20 cellular contexts compared by ENCODE assay signal in genomic region chr3:58534592-58535494, GRCh38. TPM values are rescaled to one million over a fixed set of nuclear protein-coding genes. Genes with fewer than 3 reads are reported as not detected.
DNase-seq lines count a peak whose midpoint lies in the region; ATAC-seq, FAIRE-seq and TF ChIP-seq lines count a peak whose summit lies in the region.
"Had no signal": no experiment of that assay in that cellular context is flagged by ENCODE, and none has a peak within 500 bp of the region (broad histone marks: within the 10 kb centered on the region; RNA-seq: fewer than 3 reads in every experiment).

No MANE protein-coding gene starts in this region.

- peaks cover 12 to 93% (median 86%) of the 10 kb centered on the region in 4 donors for H3K4me1 ChIP-seq in liver (ENCODE audit: control insufficient read depth in 4 of 4, insufficient read depth in 4 of 4, low read length in 3 of 4)
- H3K4me1 ChIP-seq in transverse colon = peaks cover 24 to 66% (median 42%) of the 10 kb centered on the region in 4 donors

- H3K36me3 ChIP-seq in bronchial epithelial cell (ENCODE audit: control insufficient read depth, insufficient read depth, low read length) = no peaks in the 10 kb centered on the region
- peaks cover 12 to 16% (median 12%) of the 10 kb centered on the region in 4 donors for H3K36me3 ChIP-seq in liver (ENCODE audit: control insufficient read depth in 4 of 4, insufficient read depth in 3 of 4, low read depth in 1 of 4, low read length in 3 of 4)
- H3K36me3 ChIP-seq in transverse colon = no peaks in the 10 kb centered on the region
- H3K36me3 ChIP-seq: BLaER1 treated with 17β-estradiol and CSF1 and Interleukin-3, amounts not matched to agents 10 nM and 100 nM had no signal

- ATAC-seq in HG02759 (IDR thresholded peaks at IDR 0.05; ENCODE audit: unreplicated experiment) = no peak

- TF ChIP-seq EP300 in transverse colon (IDR thresholded peaks at IDR 0.05; ENCODE audit: low read depth) = no peak

- WGBS in liver = 92% methylated on average over 9 of the region's 9 CpGs
- 91% methylated on average over 9 of the region's 9 CpGs; no CpG with 5 or more reads in 1 of the 2 donors for WGBS in transverse colon (ENCODE audit: low coverage in 1 of 2), 2 donors
- 93 to 95% methylated on average over 9 of the region's 9 CpGs for whole genome bisulfite sequencing in lower leg skin, 2 donors

- TF ChIP-seq POLR2A in transverse colon (IDR thresholded peaks at IDR 0.05) (no peak), lower leg skin (IDR thresholded peaks at IDR 0.05) (no peak)

- peak; percentile 2 for DNase-seq in GM20000 (ENCODE audit: low spot score)
- no peak for DNase-seq in bronchial epithelial cell (ENCODE audit: low read depth)
- no peak for DNase-seq in transverse colon
- DNase-seq in lower leg skin (ENCODE audit: low spot score in 2 of 2) = no peak
- DNase-seq in foreskin melanocyte = no peak
- DNase-seq: DND-41, H9, Kasumi-1, MM.1S, NCI-H1092, NCI-H2081 treated with DMSO at 0.1 percent for 48 hours, NCI-H774, Right ventricle myocardium superior had no signal

- TF ChIP-seq CTCF in GM20000 (IDR thresholded peaks at IDR 0.05; ENCODE audit: extremely low read depth, missing control alignments) (no peak), bronchial epithelial cell (IDR thresholded peaks at IDR 0.05; ENCODE audit: insufficient read depth, low read length, severe bottlenecking) (no peak), liver (IDR thresholded peaks at IDR 0.05; ENCODE audit: low read depth, low read length, missing input control) (no peak), transverse colon (IDR thresholded peaks at IDR 0.05) (no peak), lower leg skin (IDR thresholded peaks at IDR 0.05) (no peak)

- H3K4me3 ChIP-seq in bronchial epithelial cell (ENCODE audit: low read depth, low read length) (no peak overlapping the region), liver (ENCODE audit: low read depth in 1 of 3, low read length in 3 of 3) (no peak overlapping the region), transverse colon (no peak overlapping the region), lower leg skin (ENCODE audit: low read depth, poor library complexity, severe bottlenecking) (no peak overlapping the region)
- H3K4me3 ChIP-seq: BLaER1 treated with 17β-estradiol and CSF1 and Interleukin-3, amounts not matched to agents 10 nM and 100 nM had no signal

- H3K27me3 ChIP-seq in bronchial epithelial cell (ENCODE audit: control insufficient read depth, insufficient read depth, low read length) (no peaks in the 10 kb centered on the region), liver (ENCODE audit: control insufficient read depth in 4 of 4, insufficient read depth in 4 of 4, low read length in 3 of 4) (no peaks in the 10 kb centered on the region), transverse colon (no peaks in the 10 kb centered on the region)
- H3K27me3 ChIP-seq: BLaER1 treated with 17β-estradiol and CSF1 and Interleukin-3, amounts not matched to agents 10 nM and 100 nM had no signal

- H3K9ac ChIP-seq in liver (ENCODE audit: low read depth in 1 of 2, low read length in 2 of 2) = no peak overlapping the region
- H3K9ac ChIP-seq: BLaER1 treated with 17β-estradiol and CSF1 and Interleukin-3, amounts not matched to agents 10 nM and 100 nM had no signal

- peak; percentile 77 for FAIRE-seq in bronchial epithelial cell (lab: Jason Lieb, UNC)
- FAIRE-seq: HTR-8/SVneo had no signal

- no peaks in the 10 kb centered on the region for H3K9me3 ChIP-seq in liver (ENCODE audit: control insufficient read depth in 4 of 4, low read length in 3 of 4)
- no peaks in the 10 kb centered on the region for H3K9me3 ChIP-seq in transverse colon
- H3K9me3 ChIP-seq: BLaER1 treated with 17β-estradiol and CSF1 and Interleukin-3, amounts not matched to agents 10 nM and 100 nM had no signal

- no peak for TF ChIP-seq RAD21 in liver (IDR thresholded peaks at IDR 0.05)

- in situ Hi-C loops in transverse colon (cut with MboI; ENCODE audit: low pct_ligation_motif_present in 1 of 4, low pct_unique_long_range_greater_than_20kb in 1 of 4, low sequenced_read_pairs in 3 of 4) = loop anchor here (5.0 to 25.0 kb wide), 5 partner anchors 60 to 223 kb away; partner anchors contain the start of genes HTD2 (in 1 of the 4) and RPP14 (in 1 of the 4)

- H3K27ac ChIP-seq in liver (ENCODE audit: low read depth in 1 of 2, low read length in 2 of 2) (peak overlapping the region in 1 of 2 donors; percentile 33), transverse colon (peak overlapping the region; percentile 84 to 90 (median 86))
- H3K27ac ChIP-seq: BLaER1 treated with 17β-estradiol and CSF1 and Interleukin-3, amounts not matched to agents 10 nM and 100 nM had no signal

- intact Hi-C loops in transverse colon (cut with DNase I; ENCODE audit: low total_unique reads) = loop anchor here (10.0 kb wide), 1 partner anchor 70 kb away; no protein-coding TSS in a partner anchor
- intact Hi-C loops in lower leg skin (cut with DNase I; ENCODE audit: low total_unique reads) = loop anchor here (10.0 kb wide), 1 partner anchor 210 kb away; no protein-coding TSS in a partner anchor

TF ChIP-seq in liver, 16 proteins besides CTCF, POLR2A, EP300 and RAD21:
- TF ChIP-seq YY1 (IDR thresholded peaks at IDR 0.05) (peak; percentile 24), SP1 (IDR thresholded peaks at IDR 0.05) (no peak)
TF ChIP-seq in liver: peak in this region for 1.

RNA-seq across cellular contexts. Expression of gene ACOX2, which starts 2.1 kb away (rescaled TPM):
- total RNA-seq in bronchial epithelial cell (0.26 TPM in 1 of 2 replicates, not detected in the other), liver (100 to 1,000 TPM in 1 of 2 donors, 10 to 100 TPM in 1; 74.3 to 179 TPM), transverse colon (100 to 1,000 TPM in 1 of 4 donors, 10 to 100 TPM in 3; 28.3 to 125 (median 37.9) TPM), lower leg skin (1 to 10 TPM; 2.6 to 6.6 (median 4.5) TPM)
- polyA plus RNA-seq in liver = 100 to 1,000 TPM; 104 to 214 TPM
- total RNA-seq: OCI-LY7 had no signal
- polyA plus RNA-seq: IgD-negative memory B cell had no signal

RNA-seq across cellular contexts. Expression of gene FAM107A, which starts 42.3 kb away (rescaled TPM):
- total RNA-seq in bronchial epithelial cell (not detected in 2 replicates), liver (1 to 10 TPM in 1 of 2 donors, under 1 TPM in 1; 0.05 to 1.3 TPM), transverse colon (10 to 100 TPM; 14.1 to 21.9 (median 16.0) TPM), lower leg skin (10 to 100 TPM in 3 of 4 donors, 1 to 10 TPM in 1; 9.2 to 52.5 (median 16.9) TPM)
- polyA plus RNA-seq in liver = 1 to 10 TPM; 1.5 to 4.7 TPM
- total RNA-seq: G401, OCI-LY7 had no signal
- polyA plus RNA-seq: IgD-negative memory B cell had no signal

RNA-seq across cellular contexts. Expression of gene KCTD6, which starts 42.9 kb away (rescaled TPM):
- 3.9 and 5.0 TPM in 2 replicates for total RNA-seq in bronchial epithelial cell
- total RNA-seq in liver = 10 to 100 TPM; 10.7 to 13.8 TPM
- polyA plus RNA-seq in liver = 10 to 100 TPM in 1 of 2 donors, 1 to 10 TPM in 1; 6.5 to 10.0 TPM
- 10 to 100 TPM in 2 of 4 donors, 1 to 10 TPM in 2; 3.0 to 15.7 (median 11.2) TPM for total RNA-seq in transverse colon
- 10 to 100 TPM in 3 of 4 donors, 1 to 10 TPM in 1; 9.4 to 14.8 (median 11.6) TPM for total RNA-seq in lower leg skin

Comparison
In these comparisons a context has a peak if more than half of its experiments do, and no peak if none do; other contexts are left out.
1. RNA of gene FAM107A, which starts 42.3 kb away (total RNA-seq): 9.2 to 52.5 TPM in lower leg skin and 14.1 to 21.9 TPM in transverse colon; 0.05 to 1.3 TPM in liver and not detected in bronchial epithelial cell; every median in the first group is over 4 times any median in the second.